In genomic region chr10:119199231-119199992, GRCh38 we compare ENCODE assay signal across 8 cellular contexts. TPM values are rescaled to one million over a fixed set of nuclear protein-coding genes. Genes with fewer than 3 reads are reported as not detected.
DNase-seq lines count a peak whose midpoint lies in the region; ATAC-seq and TF ChIP-seq lines count a peak whose summit lies in the region.

No MANE protein-coding gene starts in this region.

- no peak for TF ChIP-seq POLR2A in suprapubic skin (IDR thresholded peaks at IDR 0.05)

- H3K4me3 Mint-ChIP-seq in Caco-2 (ENCODE audit: unreplicated experiment), result no peak overlapping the region

- no peak overlapping the region for H3K27ac ChIP-seq in VCaP
- H3K27ac ChIP-seq in lung (ENCODE audit: low read depth in 1 of 2, low read length in 1 of 2), result no peak overlapping the region
- no peak overlapping the region for H3K27ac ChIP-seq in suprapubic skin

- H3K4me1 Mint-ChIP-seq in Caco-2 (ENCODE audit: low read depth, unreplicated experiment), result peaks cover 7% of the 10 kb centered on the region

- peak; percentile 73 for ATAC-seq in lung (ENCODE audit: insufficient read depth, low FRiP score)

- H3K9me3 Mint-ChIP-seq in Caco-2 (ENCODE audit: unreplicated experiment), result no peaks in the 10 kb centered on the region

- H3K36me3 ChIP-seq in Caco-2 (ENCODE audit: control insufficient read depth, insufficient read depth, low read length) (no peaks in the 10 kb centered on the region; the same call in 1 of the 2 replicates), lung (ENCODE audit: control insufficient read depth in 2 of 2, insufficient read depth in 2 of 2, low read length in 2 of 2) (no peaks in the 10 kb centered on the region), suprapubic skin (no peaks in the 10 kb centered on the region)

- H3K4me1 ChIP-seq in Caco-2 (peaks cover 6% of the 10 kb centered on the region; the same call in 1 of the 2 replicates), lung (ENCODE audit: control insufficient read depth in 2 of 2, insufficient read depth in 2 of 2, low read length in 2 of 2) (peaks cover 0 to 3% of the 10 kb centered on the region in 2 donors), suprapubic skin (peaks cover 5% of the 10 kb centered on the region)

- no peak overlapping the region for H3K27ac Mint-ChIP-seq in Caco-2 (ENCODE audit: unreplicated experiment)

- POLR2A ChIA-PET in Caco-2 (lab: Charles Lee), result no interaction called here

- H3K27me3 Mint-ChIP-seq in Caco-2 (ENCODE audit: insufficient read depth, unreplicated experiment), result no peaks in the 10 kb centered on the region

- WGBS in lung, 2 donors, result 56 to 58% methylated on average over 9 of the region's 9 CpGs
- 50% methylated on average over 9 of the region's 9 CpGs for WGBS in suprapubic skin

- intact Hi-C loops in Caco-2 (cut with micrococcal nuclease; ENCODE audit: unreplicated experiment), result loop anchor here (1.0 to 2.0 kb wide), 5 partner anchors 61 to 344 kb away; no protein-coding TSS in a partner anchor

- no peak for TF ChIP-seq EP300 in suprapubic skin (IDR thresholded peaks at IDR 0.05)

- H3K27me3 ChIP-seq in Caco-2 (replicated peaks; ENCODE audit: control insufficient read depth, insufficient read depth, low read length), result no peaks in the 10 kb centered on the region
- no peaks in the 10 kb centered on the region for H3K27me3 ChIP-seq in lung (ENCODE audit: control insufficient read depth, insufficient read depth)
- H3K27me3 ChIP-seq in suprapubic skin, result no peaks in the 10 kb centered on the region

- H3K4me3 ChIP-seq in Caco-2 (ENCODE audit: low read depth, low read length), result no peak overlapping the region
- no peak overlapping the region for H3K4me3 ChIP-seq in lung
- H3K4me3 ChIP-seq in suprapubic skin, result no peak overlapping the region

- H3K9me3 ChIP-seq in Caco-2 (no peaks in the 10 kb centered on the region), lung (ENCODE audit: control insufficient read depth in 2 of 2, insufficient read depth in 1 of 2, low read length in 1 of 2) (no peaks in the 10 kb centered on the region), suprapubic skin (no peaks in the 10 kb centered on the region)

- DNase-seq in Caco-2 (peak; percentile 78), GM20000 (ENCODE audit: low spot score) (peak; percentile 62), NCI-H146 (lab: John Stamatoyannopoulos, UW) (peak; percentile 73), lung (ENCODE audit: low spot score) (peak; percentile 53), suprapubic skin (ENCODE audit: low spot score in 2 of 2) (no peak), cortex of kidney (lab: John Stamatoyannopoulos, UW) (no peak)
- DNase-seq in effector CD8-positive, alpha-beta T cell (lab: John Stamatoyannopoulos, UW), result peak; percentile 18

- BruUV-seq in Caco-2 (replicated peaks; lab: Mats Ljungman, UMichigan), result no TSS peak

- CTCF ChIA-PET in Caco-2 (lab: Charles Lee), result interaction anchor here (0.5 to 3.8 kb wide), 38 partner anchors 10 to 661 kb away, joined by 3 to 95 read pairs (median 5); partner anchors contain the start of genes DENND10 and RGS10

- no peaks in the 10 kb centered on the region for H3K36me3 Mint-ChIP-seq in Caco-2 (ENCODE audit: insufficient read depth, unreplicated experiment)

- peak; percentile 68 to 93 for TF ChIP-seq CTCF in Caco-2 (IDR thresholded peaks at IDR 0.05; ENCODE audit: insufficient read depth in 1 of 2, low read depth in 1 of 2, low read length in 1 of 2, severe bottlenecking in 1 of 2, unreplicated experiment in 1 of 2)
- peak; percentile 75 for TF ChIP-seq CTCF in GM20000 (IDR thresholded peaks at IDR 0.05; ENCODE audit: extremely low read depth, missing control alignments)
- TF ChIP-seq CTCF in VCaP (conservative IDR thresholded peaks at IDR 0.05), result peak; percentile 83
- peak; percentile 82 for TF ChIP-seq CTCF in lung (IDR thresholded peaks at IDR 0.05; ENCODE audit: control extremely low read depth, extremely low read depth)
- TF ChIP-seq CTCF in suprapubic skin (IDR thresholded peaks at IDR 0.05), result peak; percentile 71 to 75

RNA-seq across cellular contexts. Expression of gene GRK5, which starts 8.0 kb away (rescaled TPM):
- total RNA-seq in Caco-2 (2022) (7.7 and 8.9 TPM in 2 replicates), lung (10 to 100 TPM; 42.7 to 43.1 TPM), suprapubic skin (1 to 10 TPM; 4.8 to 9.0 (median 6.7) TPM)
- 10 to 100 TPM; 18.5 to 37.9 TPM for polyA plus RNA-seq in lung

RNA-seq across cellular contexts. Expression of gene PRDX3, which starts 20.8 kb away (rescaled TPM):
- total RNA-seq in Caco-2 (2022) (213 and 216 TPM in 2 replicates), lung (100 to 1,000 TPM in 1 of 2 donors, 10 to 100 TPM in 1; 99.9 to 118 TPM), suprapubic skin (10 to 100 TPM; 58.8 to 78.3 (median 62.1) TPM)
- polyA plus RNA-seq in lung, result 100 to 1,000 TPM in 1 of 2 donors, 10 to 100 TPM in 1; 84.1 to 155 TPM

RNA-seq across cellular contexts. Expression of gene SFXN4, which starts 33.9 kb away (rescaled TPM):
- 45.3 and 45.9 TPM in 2 replicates for total RNA-seq in Caco-2 (2022)
- total RNA-seq in lung, result 10 to 100 TPM; 10.6 to 22.0 TPM
- 10 to 100 TPM; 22.1 to 40.4 TPM for polyA plus RNA-seq in lung
- 10 to 100 TPM; 12.2 to 37.4 (median 15.0) TPM for total RNA-seq in suprapubic skin

Comparison
In these comparisons a context has a peak if more than half of its experiments do, and no peak if none do; other contexts are left out.
1. DNase-seq: peak in Caco-2 (2 of 2), GM20000 (single experiment), NCI-H146 (single experiment), effector CD8-positive, alpha-beta T cell (single experiment) and lung (single experiment); none in suprapubic skin (0 of 2) and cortex of kidney (single experiment).
2. Peak in every context shown above with its lines, with median percentiles within 50 percentile points of each other: CTCF ChIP-seq.